ENCODE assay signal across 10 cellular contexts in genomic region chrX:65196758-65197371, GRCh38.
DNase-seq lines count a peak whose midpoint lies in the region; ATAC-seq and TF ChIP-seq lines count a peak whose summit lies in the region.
"Had no signal": no experiment of that assay in that cellular context is flagged by ENCODE, and none has a peak within 500 bp of the region (broad histone marks: within the 10 kb centered on the region; RNA-seq: fewer than 3 reads in every experiment).

No MANE protein-coding gene starts in this region.

- peaks cover 2% of the 10 kb centered on the region for H3K4me1 Mint-ChIP-seq in activated CD8-positive, alpha-beta T cell treated with anti-CD3 and anti-CD28 coated beads for 36 hours (ENCODE audit: low read depth)
- H3K4me1 Mint-ChIP-seq: activated B cell treated with CpG ODN at 0.5 μM for 24 hours had no signal

- POLR2A ChIA-PET in activated CD8-positive, alpha-beta T cell treated with anti-CD3 and anti-CD28 coated beads for 36 hours (lab: Charles Lee), result no interaction called here

- H3K4me3 ChIP-seq in right lobe of liver, result peak overlapping the region in 2 of 3 donors; percentile 26 to 31
- H3K4me3 ChIP-seq in spleen, result no peak overlapping the region
- H3K4me3 ChIP-seq: lung had no signal

- no peak for TF ChIP-seq CTCF in activated CD8-positive, alpha-beta T cell treated with anti-CD3 and anti-CD28 coated beads for 36 hours (IDR thresholded peaks at IDR 0.05)
- TF ChIP-seq CTCF in right lobe of liver (IDR thresholded peaks at IDR 0.05) (peak; percentile 36 to 40 (median 38)), spleen (IDR thresholded peaks at IDR 0.05 in 8 of 11, conservative IDR thresholded peaks at IDR 0.05 in 3 of 11) (no peak)

- peaks cover 10% of the 10 kb centered on the region for H3K36me3 Mint-ChIP-seq in activated CD8-positive, alpha-beta T cell treated with anti-CD3 and anti-CD28 coated beads for 36 hours (ENCODE audit: low read depth)

- peak; percentile 1 for DNase-seq in AG08395 (ENCODE audit: low spot score)
- peak; percentile 4 for DNase-seq in activated CD8-positive, alpha-beta T cell treated with anti-CD3 and anti-CD28 coated beads for 36 hours
- DNase-seq in right lobe of liver, result peak; percentile 71 to 83 (median 79)
- no peak for DNase-seq in spleen
- DNase-seq in stimulated activated naive CD4-positive, alpha-beta T cell (lab: John Stamatoyannopoulos, UW), result no peak
- no peak for DNase-seq in AG08396 (ENCODE audit: low spot score)
- DNase-seq: activated B cell treated with CpG ODN at 0.5 μM for 24 hours had no signal

- CTCF ChIA-PET in activated CD8-positive, alpha-beta T cell treated with anti-CD3 and anti-CD28 coated beads for 36 hours (lab: Charles Lee), result no interaction called here

- H3K9me3 Mint-ChIP-seq in activated CD8-positive, alpha-beta T cell treated with anti-CD3 and anti-CD28 coated beads for 36 hours, result peaks cover 5% of the 10 kb centered on the region

- H3K4me1 ChIP-seq in right lobe of liver, result peaks cover 0 to 4% (median 0%) of the 10 kb centered on the region in 4 donors
- no peaks in the 10 kb centered on the region for H3K4me1 ChIP-seq in spleen

- H3K27ac Mint-ChIP-seq in activated CD8-positive, alpha-beta T cell treated with anti-CD3 and anti-CD28 coated beads for 36 hours, result no peak overlapping the region
- H3K27ac Mint-ChIP-seq: activated B cell treated with CpG ODN at 0.5 μM for 24 hours had no signal

- intact Hi-C loops in activated CD8-positive, alpha-beta T cell treated with anti-CD3 and anti-CD28 coated beads for 36 hours (cut with micrococcal nuclease), result no loop called here
- intact Hi-C loops in right lobe of liver (cut with DNase I), result no loop called here
- intact Hi-C loops in spleen (cut with DNase I; ENCODE audit: low total_unique reads), result no loop called here

- WGBS in right lobe of liver (ENCODE audit: insufficient coverage, low coverage, low lambda C conversion rate, missing lambda C conversion rate), result 27% methylated on average over 7 of the region's 15 CpGs
- WGBS in spleen, 5 donors, result 15 to 38% (median 18%) methylated on average over 10 to 15 of the region's 15 CpGs

- H3K9me3 ChIP-seq in right lobe of liver (no peaks in the 10 kb centered on the region), spleen (peaks cover 0 to 67% (median 12%) of the 10 kb centered on the region in 8 donors)

- peak; percentile 75 for ATAC-seq in GM19351 (IDR thresholded peaks at IDR 0.05; ENCODE audit: unreplicated experiment)
- no peak for ATAC-seq in activated CD8-positive, alpha-beta T cell treated with anti-CD3 and anti-CD28 coated beads for 36 hours
- peak; percentile 96 to 99 (median 98) for ATAC-seq in right lobe of liver
- ATAC-seq in GM18907 (IDR thresholded peaks at IDR 0.05; ENCODE audit: unreplicated experiment), result no peak

- H3K4me3 Mint-ChIP-seq in activated CD8-positive, alpha-beta T cell treated with anti-CD3 and anti-CD28 coated beads for 36 hours, result no peak overlapping the region
- H3K4me3 Mint-ChIP-seq: activated B cell treated with CpG ODN at 0.5 μM for 24 hours had no signal

- TF ChIP-seq POLR2A in right lobe of liver (IDR thresholded peaks at IDR 0.05) (no peak), spleen (IDR thresholded peaks at IDR 0.05) (no peak)

- H3K36me3 ChIP-seq in right lobe of liver (no peaks in the 10 kb centered on the region), spleen (no peaks in the 10 kb centered on the region)

- H3K27me3 ChIP-seq in right lobe of liver (no peaks in the 10 kb centered on the region), spleen (replicated peaks in 1 of 7) (peaks cover 0 to 4% (median 0%) of the 10 kb centered on the region in 7 donors)

- H3K27me3 Mint-ChIP-seq in activated CD8-positive, alpha-beta T cell treated with anti-CD3 and anti-CD28 coated beads for 36 hours, result no peaks in the 10 kb centered on the region
- H3K27me3 Mint-ChIP-seq: activated B cell treated with CpG ODN at 0.5 μM for 24 hours had no signal

- H3K27ac ChIP-seq in right lobe of liver (peak overlapping the region in 1 of 3 donors; percentile 31), spleen (no peak overlapping the region)

Comparison
In these comparisons a context has a peak if more than half of its experiments do, and no peak if none do; other contexts are left out.
1. DNase-seq: peak in AG08395 (single experiment), activated CD8-positive, alpha-beta T cell treated with anti-CD3 and anti-CD28 coated beads for 36 hours (single experiment) and right lobe of liver (3 of 3); none in spleen (single experiment), stimulated activated naive CD4-positive, alpha-beta T cell (0 of 6) and AG08396 (single experiment).
2. ATAC-seq: peak in GM19351 (single experiment) and right lobe of liver (4 of 4); none in activated CD8-positive, alpha-beta T cell treated with anti-CD3 and anti-CD28 coated beads for 36 hours (single experiment) and GM18907 (single experiment).
3. CTCF ChIP-seq: peak in right lobe of liver (4 of 4); none in activated CD8-positive, alpha-beta T cell treated with anti-CD3 and anti-CD28 coated beads for 36 hours (single experiment) and spleen (0 of 11).
4. H3K4me3 ChIP-seq: peak in right lobe of liver (2 of 3); none in spleen (0 of 8).